19 cellular contexts compared by ENCODE assay signal in genomic region chr5:134398609-134399155, GRCh38.
"Had no signal": no experiment of that assay in that cellular context is flagged by ENCODE, and none has a peak within 500 bp of the region (broad histone marks: within the 10 kb centered on the region; RNA-seq: fewer than 3 reads in every experiment).

No MANE protein-coding gene starts in this region.

- H3K27ac ChIP-seq: parathyroid adenoma, SJCRH30, upper lobe of left lung had no signal

- H3K4me1 Mint-ChIP-seq: activated naive CD8-positive, alpha-beta T cell treated with anti-CD3 and anti-CD28 coated beads, Interleukin-2, amount 10 ng/mL, durations not matched to agents 7 days and 5 days had no signal

- DNase-seq: activated CD4-positive, alpha-beta T cell treated with anti-CD3 and anti-CD28 coated beads, Interleukin-2, amount 50 U/mL, for 4 hours; activated CD4-positive, CD25-positive, alpha-beta regulatory T cell; activated effector memory CD4-positive, alpha-beta T cell treated with anti-CD3 and anti-CD28 coated beads, Interleukin-2, amount 50 U/mL, for 16 hours; activated naive CD8-positive, alpha-beta T cell treated with anti-CD3 and anti-CD28 coated beads, Interleukin-2, amount 10 ng/mL, durations not matched to agents 7 days and 5 days; activated T-cell treated with anti-CD3 and anti-CD28 coated beads for 4 hours; anterior cingulate cortex; cerebellar nuclear complex; effector CD8-positive, alpha-beta T cell; foreskin melanocyte; left cardiac atrium; mammary epithelial cell; naive B cell; SJCRH30; small intestine; stimulated activated CD4-positive, alpha-beta T cell treated with anti-CD3 and anti-CD28 coated beads, Interleukin-4, amount 100 ng/mL, for 4 hours; stimulated activated CD8-positive, alpha-beta memory T cell treated with anti-CD3 and anti-CD28 coated beads, Interleukin-4, amount 100 ng/mL, for 48 hours; stimulated activated naive CD8-positive, alpha-beta T cell treated with anti-CD3 and anti-CD28 coated beads, Interleukin-15, Interleukin-2, amounts not matched to agents 100 U/mL and 50 U/mL, for 24 hours; upper lobe of left lung had no signal

- H3K27me3 Mint-ChIP-seq: activated naive CD8-positive, alpha-beta T cell treated with anti-CD3 and anti-CD28 coated beads, Interleukin-2, amount 10 ng/mL, durations not matched to agents 7 days and 5 days; naive B cell had no signal

- H3K27me3 ChIP-seq: SJCRH30, upper lobe of left lung had no signal

- H3K9me3 Mint-ChIP-seq: activated naive CD8-positive, alpha-beta T cell treated with anti-CD3 and anti-CD28 coated beads, Interleukin-2, amount 10 ng/mL, durations not matched to agents 7 days and 5 days; naive B cell had no signal

- ATAC-seq: stimulated activated naive CD8-positive, alpha-beta T cell treated with anti-CD3 and anti-CD28 coated beads, Interleukin-15, Interleukin-2, amounts not matched to agents 100 U/mL and 50 U/mL, for 24 hours had no signal

- H3K9me3 ChIP-seq: SJCRH30, upper lobe of left lung had no signal

- H3K4me1 ChIP-seq: SJCRH30, upper lobe of left lung had no signal

- H3K4me3 ChIP-seq: SJCRH30, upper lobe of left lung had no signal

- H3K4me3 Mint-ChIP-seq: activated naive CD8-positive, alpha-beta T cell treated with anti-CD3 and anti-CD28 coated beads, Interleukin-2, amount 10 ng/mL, durations not matched to agents 7 days and 5 days had no signal

- H3K27ac Mint-ChIP-seq: activated naive CD8-positive, alpha-beta T cell treated with anti-CD3 and anti-CD28 coated beads, Interleukin-2, amount 10 ng/mL, durations not matched to agents 7 days and 5 days had no signal
